In the genomic region with DNA sequence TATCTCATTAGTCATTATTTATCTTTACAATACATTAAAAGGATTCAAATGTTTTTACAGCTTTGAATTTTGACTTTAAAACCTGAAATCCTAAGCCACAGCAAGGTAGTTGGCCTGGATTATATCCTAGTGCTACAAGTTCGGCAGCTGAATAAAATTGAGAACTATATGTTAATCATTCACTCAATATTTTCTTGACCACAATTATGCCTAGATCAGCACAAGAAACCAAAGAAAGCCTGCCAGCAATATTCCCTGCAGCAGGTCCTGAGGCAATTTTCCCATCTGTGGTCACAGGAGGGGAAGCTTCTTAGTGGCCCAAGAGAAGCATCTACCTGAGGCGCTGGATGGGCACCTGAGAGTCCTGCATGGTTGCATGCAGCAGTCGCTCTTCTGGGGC, we compare ENCODE assay signal across 39 cellular contexts.
DNase-seq lines count a peak whose midpoint lies in the region; ATAC-seq, FAIRE-seq and TF ChIP-seq lines count a peak whose summit lies in the region.
"Had no signal": no experiment of that assay in that cellular context is flagged by ENCODE, and none has a peak within 500 bp of the region (broad histone marks: within the 10 kb centered on the region; RNA-seq: fewer than 3 reads in every experiment).

No MANE protein-coding gene starts in this region.

- H3K27ac ChIP-seq in endothelial cell of umbilical vein (ENCODE audit: insufficient read depth, low read depth, low read length), result no peak overlapping the region
- H3K27ac ChIP-seq: A549, cardiac muscle cell, HL-60, KMS-11, thoracic aorta, uterus had no signal

- no peaks in the 10 kb centered on the region for H3K4me1 ChIP-seq in endothelial cell of umbilical vein (ENCODE audit: control insufficient read depth, extremely low read depth, insufficient read depth, low read length)
- H3K4me1 ChIP-seq: A549, uterus had no signal

- no peak overlapping the region for H3K9ac ChIP-seq in endothelial cell of umbilical vein (replicated peaks; ENCODE audit: extremely low read depth, insufficient read depth, low read length)
- H3K9ac ChIP-seq: KMS-11 had no signal

- H3K9me3 Mint-ChIP-seq in activated T-helper 1 cell treated with anti-CD3 and anti-CD28 coated beads, Interleukin-12 subunit alpha, Interleukin-12 subunit beta, Interleukin-2, Interleukin-4 antibody, amounts not matched to agents 30 ng/mL and 10 ng/mL and 1 ng/mL, durations not matched to agents 14 hours and 24 hours and 36 hours, result peaks cover 3% of the 10 kb centered on the region
- H3K9me3 Mint-ChIP-seq: activated naive CD4-positive, alpha-beta T cell treated with anti-CD3 and anti-CD28 coated beads, Interleukin-2, amount 10 ng/mL, durations not matched to agents 7 days and 5 days; H9 had no signal

- no peak for TF ChIP-seq POLR2A in endothelial cell of umbilical vein (IDR thresholded peaks at IDR 0.05; ENCODE audit: low read depth, low read length)

- DNase-seq in A172 (ENCODE audit: low spot score) (peak; percentile 11), RCC 7860 (ENCODE audit: low spot score) (peak; percentile 37), endothelial cell of umbilical vein (ENCODE audit: low read depth, low spot score) (peak; percentile 11), kidney tubule cell (ENCODE audit: low spot score) (peak; percentile 64), SIG-M5 (lab: John Stamatoyannopoulos, UW) (no peak)
- no peak for DNase-seq in activated T-helper 1 cell treated with anti-CD3 and anti-CD28 coated beads, Interleukin-12 subunit alpha, Interleukin-12 subunit beta, Interleukin-2, Interleukin-4 antibody, amounts not matched to agents 30 ng/mL and 10 ng/mL and 1 ng/mL, durations not matched to agents 14 hours and 24 hours and 36 hours (ENCODE audit: low spot score)
- DNase-seq: activated CD4-positive, alpha-beta T cell treated with anti-CD3 and anti-CD28 coated beads for 36 hours; activated CD8-positive, alpha-beta T cell treated with anti-CD3 and anti-CD28 coated beads, Interleukin-2, amount 10 ng/mL, durations not matched to agents 7 days and 5 days; activated naive CD4-positive, alpha-beta T cell treated with anti-CD3 and anti-CD28 coated beads, Interleukin-2, amount 10 ng/mL, durations not matched to agents 7 days and 5 days; AML-193; CD4-positive, CD25-positive, alpha-beta regulatory T cell; cortex of kidney; effector memory CD4-positive, alpha-beta T cell; erythroblast; H9; MM.1S; NCI-H1417; NCI-H2029 treated with DMSO at 0.1 percent for 48 hours; NCI-H345; NCI-H69; SHP77; stimulated activated CD4-positive, alpha-beta T cell treated with anti-CD3 and anti-CD28 coated beads, Interleukin-2, amount 100 ng/mL, for 24 hours; stimulated activated CD8-positive, alpha-beta memory T cell treated with anti-CD3 and anti-CD28 coated beads, Interleukin-4, amount 100 ng/mL, for 48 hours; stimulated activated naive CD8-positive, alpha-beta T cell treated with anti-CD3 and anti-CD28 coated beads, Interleukin-15, amount 100 ng/mL, for 72 hours; uterus had no signal

- H3K4me3 ChIP-seq in endothelial cell of umbilical vein (replicated peaks in 1 of 3; ENCODE audit: insufficient read depth in 1 of 3, low read depth in 1 of 3, low read length in 3 of 3), result no peak overlapping the region
- H3K4me3 ChIP-seq: A549, cardiac muscle cell, GM12878, smooth muscle cell, thoracic aorta, uterus had no signal

- H3K4me3 Mint-ChIP-seq in activated T-helper 1 cell treated with anti-CD3 and anti-CD28 coated beads, Interleukin-12 subunit alpha, Interleukin-12 subunit beta, Interleukin-2, Interleukin-4 antibody, amounts not matched to agents 30 ng/mL and 10 ng/mL and 1 ng/mL, durations not matched to agents 14 hours and 24 hours and 36 hours, result no peak overlapping the region
- H3K4me3 Mint-ChIP-seq: activated CD4-positive, alpha-beta T cell treated with anti-CD3 and anti-CD28 coated beads for 36 hours; activated CD8-positive, alpha-beta T cell treated with anti-CD3 and anti-CD28 coated beads, Interleukin-2, amount 10 ng/mL, durations not matched to agents 7 days and 5 days; activated naive CD4-positive, alpha-beta T cell treated with anti-CD3 and anti-CD28 coated beads, Interleukin-2, amount 10 ng/mL, durations not matched to agents 7 days and 5 days; activated T-helper 17 cell treated with anti-CD3 and anti-CD28 coated beads, Interleukin-2, amount 50 U/mL, for 72 hours; CD4-positive, CD25-positive, alpha-beta regulatory T cell; H9; nephron; stimulated activated naive CD8-positive, alpha-beta T cell treated with anti-CD3 and anti-CD28 coated beads, Interleukin-15, amount 100 ng/mL, for 72 hours had no signal

- BruUV-seq in endothelial cell of umbilical vein (replicated peaks; lab: Mats Ljungman, UMichigan), result no TSS peak

- intact Hi-C loops in endothelial cell of umbilical vein (cut with micrococcal nuclease), result no loop called here
- intact Hi-C loops in activated T-helper 1 cell treated with anti-CD3 and anti-CD28 coated beads, Interleukin-12 subunit alpha, Interleukin-12 subunit beta, Interleukin-2, Interleukin-4 antibody, amounts not matched to agents 30 ng/mL and 10 ng/mL and 1 ng/mL, durations not matched to agents 14 hours and 24 hours and 36 hours (cut with micrococcal nuclease), result no loop called here

- ATAC-seq in GM21529 (IDR thresholded peaks at IDR 0.05; ENCODE audit: unreplicated experiment) (no peak), GM18520 (IDR thresholded peaks at IDR 0.05; ENCODE audit: unreplicated experiment) (no peak)
- ATAC-seq: A549; activated CD4-positive, alpha-beta T cell treated with anti-CD3 and anti-CD28 coated beads for 36 hours; activated CD8-positive, alpha-beta T cell treated with anti-CD3 and anti-CD28 coated beads, Interleukin-2, amount 10 ng/mL, durations not matched to agents 7 days and 5 days; activated T-helper 17 cell treated with anti-CD3 and anti-CD28 coated beads, Interleukin-2, amount 50 U/mL, for 72 hours; GM12878; Panc1; stimulated activated naive CD8-positive, alpha-beta T cell treated with anti-CD3 and anti-CD28 coated beads, Interleukin-15, amount 100 ng/mL, for 72 hours had no signal

- H4K20me1 ChIP-seq in endothelial cell of umbilical vein (replicated peaks; ENCODE audit: control insufficient read depth, extremely low read depth, insufficient read depth, low read length), result no peaks in the 10 kb centered on the region

- H3K9me1 ChIP-seq in endothelial cell of umbilical vein (replicated peaks; ENCODE audit: control insufficient read depth, extremely low read depth, insufficient read depth, low read length), result no peaks in the 10 kb centered on the region

- dilution Hi-C loops in endothelial cell of umbilical vein (cut with MboI; ENCODE audit: extremely low pct_ligation_motif_present, low sequenced_read_pairs), result no loop called here

- no peaks in the 10 kb centered on the region for H3K27me3 ChIP-seq in endothelial cell of umbilical vein (ENCODE audit: control insufficient read depth in 2 of 2, insufficient read depth in 2 of 2, low read length in 2 of 2)
- H3K27me3 ChIP-seq: cardiac muscle cell, uterus had no signal

- TF ChIP-seq CTCF in endothelial cell of umbilical vein (IDR thresholded peaks at IDR 0.05; ENCODE audit: extremely low read depth in 1 of 2, insufficient read depth in 1 of 2, low read depth in 1 of 2, low read length in 2 of 2), result no peak

- POLR2A ChIA-PET in endothelial cell of umbilical vein (lab: Charles Lee), result no interaction called here

- H3K4me1 Mint-ChIP-seq in activated T-helper 1 cell treated with anti-CD3 and anti-CD28 coated beads, Interleukin-12 subunit alpha, Interleukin-12 subunit beta, Interleukin-2, Interleukin-4 antibody, amounts not matched to agents 30 ng/mL and 10 ng/mL and 1 ng/mL, durations not matched to agents 14 hours and 24 hours and 36 hours (ENCODE audit: low read depth), result peaks cover 6% of the 10 kb centered on the region
- H3K4me1 Mint-ChIP-seq: activated naive CD4-positive, alpha-beta T cell treated with anti-CD3 and anti-CD28 coated beads, Interleukin-2, amount 10 ng/mL, durations not matched to agents 7 days and 5 days; stimulated activated naive CD8-positive, alpha-beta T cell treated with anti-CD3 and anti-CD28 coated beads, Interleukin-15, amount 100 ng/mL, for 72 hours had no signal

- H3K79me2 ChIP-seq in endothelial cell of umbilical vein (ENCODE audit: control insufficient read depth, insufficient read depth, low read length), result no peaks in the 10 kb centered on the region

- FAIRE-seq in RCC 7860 (lab: Jason Lieb, UNC) (peak; percentile 67), endothelial cell of umbilical vein (lab: Jason Lieb, UNC) (no peak)
- FAIRE-seq: A549, D721Med, frontal cortex, GM12878 had no signal

- no peak overlapping the region for H2AFZ ChIP-seq in endothelial cell of umbilical vein (ENCODE audit: low read depth, low read length)

- no peaks in the 10 kb centered on the region for H3K36me3 ChIP-seq in endothelial cell of umbilical vein (ENCODE audit: control insufficient read depth in 2 of 2, extremely low read depth in 1 of 2, insufficient read depth in 2 of 2, low read length in 2 of 2)
- H3K36me3 ChIP-seq: cardiac muscle cell, thoracic aorta, uterus had no signal

- peaks cover 2% of the 10 kb centered on the region for H3K36me3 Mint-ChIP-seq in activated T-helper 1 cell treated with anti-CD3 and anti-CD28 coated beads, Interleukin-12 subunit alpha, Interleukin-12 subunit beta, Interleukin-2, Interleukin-4 antibody, amounts not matched to agents 30 ng/mL and 10 ng/mL and 1 ng/mL, durations not matched to agents 14 hours and 24 hours and 36 hours (ENCODE audit: low read depth)

- H3K27ac Mint-ChIP-seq in activated T-helper 1 cell treated with anti-CD3 and anti-CD28 coated beads, Interleukin-12 subunit alpha, Interleukin-12 subunit beta, Interleukin-2, Interleukin-4 antibody, amounts not matched to agents 30 ng/mL and 10 ng/mL and 1 ng/mL, durations not matched to agents 14 hours and 24 hours and 36 hours, result no peak overlapping the region
- H3K27ac Mint-ChIP-seq: activated CD4-positive, alpha-beta T cell treated with anti-CD3 and anti-CD28 coated beads for 36 hours; activated CD8-positive, alpha-beta T cell treated with anti-CD3 and anti-CD28 coated beads, Interleukin-2, amount 10 ng/mL, durations not matched to agents 7 days and 5 days; activated naive CD4-positive, alpha-beta T cell treated with anti-CD3 and anti-CD28 coated beads, Interleukin-2, amount 10 ng/mL, durations not matched to agents 7 days and 5 days; activated T-helper 17 cell treated with anti-CD3 and anti-CD28 coated beads, Interleukin-2, amount 50 U/mL, for 72 hours; CD4-positive, CD25-positive, alpha-beta regulatory T cell; nephron; stimulated activated naive CD8-positive, alpha-beta T cell treated with anti-CD3 and anti-CD28 coated beads, Interleukin-15, amount 100 ng/mL, for 72 hours had no signal

- no peak overlapping the region for H3K4me2 ChIP-seq in endothelial cell of umbilical vein (ENCODE audit: insufficient read depth, low read length)
- H3K4me2 ChIP-seq: A549, KMS-11, smooth muscle cell had no signal

- H3K27me3 Mint-ChIP-seq in activated T-helper 1 cell treated with anti-CD3 and anti-CD28 coated beads, Interleukin-12 subunit alpha, Interleukin-12 subunit beta, Interleukin-2, Interleukin-4 antibody, amounts not matched to agents 30 ng/mL and 10 ng/mL and 1 ng/mL, durations not matched to agents 14 hours and 24 hours and 36 hours (ENCODE audit: insufficient read depth), result no peaks in the 10 kb centered on the region
- H3K27me3 Mint-ChIP-seq: activated CD4-positive, alpha-beta T cell treated with anti-CD3 and anti-CD28 coated beads for 36 hours; activated naive CD4-positive, alpha-beta T cell treated with anti-CD3 and anti-CD28 coated beads, Interleukin-2, amount 10 ng/mL, durations not matched to agents 7 days and 5 days; activated T-helper 17 cell treated with anti-CD3 and anti-CD28 coated beads, Interleukin-2, amount 50 U/mL, for 72 hours; CD4-positive, CD25-positive, alpha-beta regulatory T cell; stimulated activated naive CD8-positive, alpha-beta T cell treated with anti-CD3 and anti-CD28 coated beads, Interleukin-15, amount 100 ng/mL, for 72 hours had no signal

- CTCF ChIA-PET in endothelial cell of umbilical vein (lab: Charles Lee), result interaction anchor here (1.1 kb wide), 1 partner anchor 12 kb away, joined by 3 read pairs; no protein-coding TSS in a partner anchor

- no peaks in the 10 kb centered on the region for H3K9me3 ChIP-seq in endothelial cell of umbilical vein (replicated peaks; ENCODE audit: control insufficient read depth, insufficient read depth, low read length)
- H3K9me3 ChIP-seq: A549, thoracic aorta, uterus had no signal

Comparison
In these comparisons a context has a peak if more than half of its experiments do, and no peak if none do; other contexts are left out.
1. DNase-seq: peak in A172 (single experiment), RCC 7860 (single experiment), endothelial cell of umbilical vein (single experiment) and kidney tubule cell (single experiment); none in activated T-helper 1 cell treated with anti-CD3 and anti-CD28 coated beads, Interleukin-12 subunit alpha, Interleukin-12 subunit beta, Interleukin-2, Interleukin-4 antibody, amounts not matched to agents 30 ng/mL and 10 ng/mL and 1 ng/mL, durations not matched to agents 14 hours and 24 hours and 36 hours (single experiment) and SIG-M5 (single experiment).